ENCODE assay signal across 13 cellular contexts in the genomic region with DNA sequence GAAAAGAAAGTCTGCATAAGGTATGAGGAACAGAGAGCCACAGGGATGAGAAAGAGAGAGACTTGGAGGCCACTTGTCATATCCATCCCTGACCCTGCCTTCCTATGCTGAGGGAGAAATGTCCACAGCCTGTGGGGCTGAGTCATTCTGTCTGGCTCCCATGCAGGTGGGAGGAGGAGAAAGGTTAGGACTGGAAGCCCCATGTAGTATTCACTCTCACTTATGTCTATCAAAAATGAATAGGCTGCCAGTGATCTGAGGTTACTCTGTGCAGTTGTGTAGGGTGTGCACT.
DNase-seq lines count a peak whose midpoint lies in the region; ATAC-seq, FAIRE-seq and TF ChIP-seq lines count a peak whose summit lies in the region.
"Had no signal": no experiment of that assay in that cellular context is flagged by ENCODE, and none has a peak within 500 bp of the region (broad histone marks: within the 10 kb centered on the region; RNA-seq: fewer than 3 reads in every experiment).

No MANE protein-coding gene starts in this region.

- in situ Hi-C loops in GM23248 (cut with MboI), result no loop called here
- in situ Hi-C loops in Panc1 (cut with HindIII; ENCODE audit: low pct_unique_long_range_greater_than_20kb, low sequenced_read_pairs), result no loop called here

- H3K4me2 ChIP-seq in GM23248 (ENCODE audit: unreplicated experiment), result peak overlapping the region; percentile 20
- no peak overlapping the region for H3K4me2 ChIP-seq in trophoblast cell (ENCODE audit: low read length)

- no peak overlapping the region for H4K12ac ChIP-seq in trophoblast cell (ENCODE audit: low read depth, low read length)

- H3K27ac ChIP-seq in GM23248 (no peak overlapping the region), Panc1 (ENCODE audit: low read length) (no peak overlapping the region), trophoblast cell (ENCODE audit: low read depth, low read length) (no peak overlapping the region)
- H3K27ac ChIP-seq: sigmoid colon had no signal

- H3K4me3 ChIP-seq in GM23248, result no peak overlapping the region
- no peak overlapping the region for H3K4me3 ChIP-seq in Panc1 (ENCODE audit: low read depth in 2 of 2, low read length in 2 of 2)
- H3K4me3 ChIP-seq in fibroblast of mammary gland (ENCODE audit: control insufficient read depth, low read depth, low read length), result no peak overlapping the region
- no peak overlapping the region for H3K4me3 ChIP-seq in trophoblast cell (ENCODE audit: low read depth, low read length)
- H3K4me3 ChIP-seq: sigmoid colon, stomach had no signal

- H4K91ac ChIP-seq in trophoblast cell (ENCODE audit: low read depth, low read length), result no peak overlapping the region

- no peak overlapping the region for H2BK120ac ChIP-seq in trophoblast cell (ENCODE audit: insufficient read depth, low read length, poor library complexity)

- TF ChIP-seq CTCF in Panc1 (IDR thresholded peaks at IDR 0.05) (no peak), fibroblast of mammary gland (conservative IDR thresholded peaks at IDR 0.05; ENCODE audit: control insufficient read depth, insufficient read depth, low read depth, low read length) (no peak), D721Med (IDR thresholded peaks at IDR 0.05; ENCODE audit: insufficient read depth, missing control alignments) (no peak)

- H3K9ac ChIP-seq in GM23248 (no peak overlapping the region), trophoblast cell (ENCODE audit: low read length) (no peak overlapping the region)

- DNase-seq in GM23248 (peak; percentile 53), Panc1 (ENCODE audit: low read depth, low spot score) (no peak), fibroblast of mammary gland (ENCODE audit: low read depth) (peak; percentile 10), trophoblast cell (peak; percentile 39 to 60), D721Med (ENCODE audit: insufficient read length, low spot score) (no peak), COR-L47 (lab: John Stamatoyannopoulos, UW) (no peak)
- DNase-seq in activated CD4-positive, CD25-positive, alpha-beta regulatory T cell (lab: John Stamatoyannopoulos, UW), result no peak
- DNase-seq: activated CD4-positive, alpha-beta T cell treated with anti-CD3 and anti-CD28 coated beads for 36 hours; CD8-positive, alpha-beta T cell; left cardiac atrium; naive thymus-derived CD8-positive, alpha-beta T cell; sigmoid colon had no signal

- no peaks in the 10 kb centered on the region for H3K9me2 ChIP-seq in GM23248 (ENCODE audit: insufficient read depth)

- H3K79me1 ChIP-seq in trophoblast cell (ENCODE audit: low read length), result no peaks in the 10 kb centered on the region

- no peak overlapping the region for H3K23ac ChIP-seq in trophoblast cell (ENCODE audit: low read length)

- no peak overlapping the region for H3K18ac ChIP-seq in trophoblast cell (ENCODE audit: low read length)

- H2AK5ac ChIP-seq in trophoblast cell (ENCODE audit: low read length), result no peak overlapping the region

- POLR2A ChIA-PET in Panc1 (lab: Charles Lee), result no interaction called here

- no peak overlapping the region for H3K4ac ChIP-seq in trophoblast cell (ENCODE audit: low read depth, low read length)

- no peaks in the 10 kb centered on the region for H4K20me1 ChIP-seq in GM23248 (ENCODE audit: insufficient read depth)

- no peak overlapping the region for H3K14ac ChIP-seq in trophoblast cell (ENCODE audit: low read length)

- H2BK5ac ChIP-seq in trophoblast cell (ENCODE audit: low read depth, low read length, poor library complexity), result no peak overlapping the region

- H2AFZ ChIP-seq in GM23248 (no peak overlapping the region), trophoblast cell (ENCODE audit: insufficient read depth, low read length, poor library complexity) (no peak overlapping the region)

- H3K27me3 ChIP-seq in GM23248 (replicated peaks; ENCODE audit: insufficient read depth) (peaks cover 7% of the 10 kb centered on the region), Panc1 (ENCODE audit: control insufficient read depth, insufficient read depth, low read length) (no peaks in the 10 kb centered on the region), trophoblast cell (ENCODE audit: insufficient read depth, low read length) (no peaks in the 10 kb centered on the region)
- H3K27me3 ChIP-seq: sigmoid colon, stomach had no signal

- intact Hi-C loops in Panc1 (cut with micrococcal nuclease; ENCODE audit: unreplicated experiment), result no loop called here

- no peak overlapping the region for H4K8ac ChIP-seq in trophoblast cell (ENCODE audit: low read depth, low read length)

- CTCF ChIA-PET in Panc1 (lab: Charles Lee), result no interaction called here

- no peak overlapping the region for H2BK12ac ChIP-seq in trophoblast cell (ENCODE audit: low read length)

- no peaks in the 10 kb centered on the region for H3K9me3 ChIP-seq in GM23248 (ENCODE audit: low read depth)
- H3K9me3 ChIP-seq in Panc1 (ENCODE audit: control insufficient read depth, insufficient read depth, low read depth, low read length), result no peaks in the 10 kb centered on the region
- H3K9me3 ChIP-seq in trophoblast cell (ENCODE audit: insufficient read depth, low read depth, low read length), result no peaks in the 10 kb centered on the region
- H3K9me3 ChIP-seq: sigmoid colon, stomach had no signal

- BruUV-seq in Panc1 (replicated peaks; lab: Mats Ljungman, UMichigan), result no TSS peak

- H3K79me2 ChIP-seq in GM23248 (ENCODE audit: insufficient read depth) (no peaks in the 10 kb centered on the region), trophoblast cell (ENCODE audit: control insufficient read depth, insufficient read depth, low read length, poor library complexity) (no peaks in the 10 kb centered on the region)

- H3K4me1 ChIP-seq in GM23248 (ENCODE audit: insufficient read depth) (peaks cover 18% of the 10 kb centered on the region), Panc1 (ENCODE audit: control insufficient read depth, insufficient read depth, low read length) (no peaks in the 10 kb centered on the region), trophoblast cell (ENCODE audit: control insufficient read depth in 1 of 2, insufficient read depth in 2 of 2, low read length in 2 of 2) (no peaks in the 10 kb centered on the region)
- H3K4me1 ChIP-seq: sigmoid colon had no signal

- 0 out of 2 replicates have a peak, but pooled peaks have one; percentile 47 for ATAC-seq in Panc1
- ATAC-seq: CD8-positive, alpha-beta T cell; naive thymus-derived CD8-positive, alpha-beta T cell had no signal

- H3F3A ChIP-seq in GM23248 (ENCODE audit: insufficient read depth), result peaks cover 11% of the 10 kb centered on the region

- FAIRE-seq in D721Med (lab: Jason Lieb, UNC), result no peak

- H3K36me3 ChIP-seq in GM23248 (ENCODE audit: low read depth), result no peaks in the 10 kb centered on the region
- H3K36me3 ChIP-seq in Panc1 (ENCODE audit: control insufficient read depth, insufficient read depth, low read length), result no peaks in the 10 kb centered on the region
- H3K36me3 ChIP-seq in trophoblast cell (ENCODE audit: control insufficient read depth in 1 of 2, insufficient read depth in 2 of 2, low read length in 2 of 2), result no peaks in the 10 kb centered on the region
- H3K36me3 ChIP-seq: sigmoid colon, stomach had no signal

Comparison
In these comparisons a context has a peak if more than half of its experiments do, and no peak if none do; other contexts are left out.
1. DNase-seq: peak in GM23248 (single experiment), fibroblast of mammary gland (single experiment) and trophoblast cell (2 of 2); none in Panc1 (single experiment), D721Med (single experiment), activated CD4-positive, CD25-positive, alpha-beta regulatory T cell (0 of 4) and COR-L47 (single experiment).